In the genomic region with DNA sequence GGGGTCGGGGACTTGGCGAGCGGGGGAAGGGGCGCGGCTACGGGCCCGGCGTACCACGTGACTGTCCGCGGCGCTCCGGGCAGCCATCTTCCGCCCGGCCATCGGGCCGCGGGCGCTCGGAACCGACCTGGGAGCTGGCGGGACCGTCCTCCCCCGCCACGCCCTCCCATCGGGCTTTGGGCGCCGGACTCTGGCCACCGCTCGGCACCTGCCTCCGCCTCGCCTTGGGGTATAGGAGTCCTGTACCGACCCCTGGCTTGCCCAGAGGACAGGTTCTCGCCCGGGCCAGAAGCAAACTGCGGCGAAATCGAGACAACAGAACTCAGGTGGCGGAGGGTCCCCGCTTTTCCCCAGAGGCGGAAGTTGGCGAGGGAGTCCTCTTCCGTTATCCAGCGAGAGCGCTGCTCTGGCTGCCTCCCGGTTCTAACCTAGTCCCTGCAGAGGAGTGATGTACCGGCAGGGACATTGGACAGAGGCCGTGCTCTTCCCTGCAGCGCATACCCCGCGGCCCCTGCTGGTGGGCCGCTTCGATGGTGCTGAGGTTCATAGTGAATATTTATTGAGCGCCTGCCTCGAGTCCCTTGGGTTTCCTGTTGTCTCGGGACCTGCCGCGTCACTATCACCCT, we compare ENCODE assay signal across 8 cellular contexts. TPM values are rescaled to one million over a fixed set of nuclear protein-coding genes. Genes with fewer than 3 reads are reported as not detected.
DNase-seq lines count a peak whose midpoint lies in the region; ATAC-seq and TF ChIP-seq lines count a peak whose summit lies in the region.

No MANE protein-coding gene starts in this region.

- POLR2A ChIA-PET in activated CD4-positive, alpha-beta memory T cell treated with anti-CD3 and anti-CD28 coated beads for 36 hours (lab: Charles Lee): interaction anchor here (1.0 to 2.8 kb wide), 7 partner anchors 10 to 228 kb away, joined by 3 to 19 read pairs (median 5); no protein-coding TSS in a partner anchor

- CTCF ChIA-PET in activated CD4-positive, alpha-beta memory T cell treated with anti-CD3 and anti-CD28 coated beads for 36 hours (lab: Charles Lee): interaction anchor here (0.9 to 2.3 kb wide), 5 partner anchors 10 to 115 kb away, joined by 3 to 11 read pairs (median 3); partner anchors contain the start of gene ASAH2B

- H3K4me3 ChIP-seq in ectodermal cell (ENCODE audit: insufficient read depth, low read depth, low read length) (peak overlapping the region; percentile 89), lung (peak overlapping the region; percentile 33)

- H3K9me3 ChIP-seq in ectodermal cell (ENCODE audit: control insufficient read depth, low read length) (no peaks in the 10 kb centered on the region), lung (ENCODE audit: control insufficient read depth in 2 of 2, insufficient read depth in 1 of 2, low read length in 1 of 2) (no peaks in the 10 kb centered on the region)

- peak overlapping the region; percentile 82 for H3K4me3 Mint-ChIP-seq in activated CD4-positive, alpha-beta memory T cell treated with anti-CD3 and anti-CD28 coated beads for 36 hours

- intact Hi-C loops in activated CD4-positive, alpha-beta memory T cell treated with anti-CD3 and anti-CD28 coated beads for 36 hours (cut with micrococcal nuclease): loop anchor here (1.0 to 5.0 kb wide), 9 partner anchors 11 to 1088 kb away; partner anchors contain the start of genes CSTF2T and ERCC6

- in situ Hi-C loops in GM18951 (cut with MboI; ENCODE audit: low sequenced_read_pairs, unreplicated experiment): no loop called here

- H3K36me3 ChIP-seq in ectodermal cell (ENCODE audit: control insufficient read depth, insufficient read depth, low read length) (peaks cover 4% of the 10 kb centered on the region), lung (ENCODE audit: control insufficient read depth in 2 of 2, insufficient read depth in 2 of 2, low read length in 2 of 2) (no peaks in the 10 kb centered on the region)

- peaks cover 1% of the 10 kb centered on the region for H3K27me3 Mint-ChIP-seq in activated CD4-positive, alpha-beta memory T cell treated with anti-CD3 and anti-CD28 coated beads for 36 hours

- 0% methylated on average over 58 of the region's 58 CpGs for WGBS in ectodermal cell, 2 experiments
- WGBS in lung, 2 donors: 0 to 1% methylated on average over 44 to 58 of the region's 58 CpGs

- H3K36me3 Mint-ChIP-seq in activated CD4-positive, alpha-beta memory T cell treated with anti-CD3 and anti-CD28 coated beads for 36 hours: peaks cover 3% of the 10 kb centered on the region

- peak; percentile 45 for ATAC-seq in HG03135 (IDR thresholded peaks at IDR 0.05; ENCODE audit: unreplicated experiment)
- ATAC-seq in lung (ENCODE audit: insufficient read depth, low FRiP score): peak; percentile 65

- no peaks in the 10 kb centered on the region for H3K9me3 Mint-ChIP-seq in activated CD4-positive, alpha-beta memory T cell treated with anti-CD3 and anti-CD28 coated beads for 36 hours

- H3K4me1 Mint-ChIP-seq in activated CD4-positive, alpha-beta memory T cell treated with anti-CD3 and anti-CD28 coated beads for 36 hours (ENCODE audit: low read depth): peaks cover 33% of the 10 kb centered on the region

- peak; percentile 72 for DNase-seq in NCI-H510A treated with DMSO at 0.1 percent for 48 hours (lab: John Stamatoyannopoulos, UW)
- DNase-seq in activated CD4-positive, alpha-beta memory T cell treated with anti-CD3 and anti-CD28 coated beads for 36 hours: peak; percentile 70
- DNase-seq in lung (ENCODE audit: low spot score): peak; percentile 68
- DNase-seq in stimulated activated CD8-positive, alpha-beta memory T cell treated with anti-CD3 and anti-CD28 coated beads, Interleukin-15, amount 100 ng/mL, for 24 hours (ENCODE audit: low read depth): peak; percentile 19

- TF ChIP-seq CTCF in C4-2B (conservative IDR thresholded peaks at IDR 0.05): peak; percentile 57
- peak; percentile 28 for TF ChIP-seq CTCF in lung (IDR thresholded peaks at IDR 0.05; ENCODE audit: control extremely low read depth, extremely low read depth)

- H3K4me1 ChIP-seq in ectodermal cell (ENCODE audit: control insufficient read depth, insufficient read depth, low read length) (peaks cover 8% of the 10 kb centered on the region), lung (ENCODE audit: control insufficient read depth in 2 of 2, insufficient read depth in 2 of 2, low read length in 2 of 2) (peaks cover 0 to under 1% of the 10 kb centered on the region in 2 donors)

- H3K27me3 ChIP-seq in ectodermal cell (ENCODE audit: control insufficient read depth, insufficient read depth, low read length, poor library complexity, severe bottlenecking): peaks cover 20% of the 10 kb centered on the region
- no peaks in the 10 kb centered on the region for H3K27me3 ChIP-seq in lung (ENCODE audit: control insufficient read depth, insufficient read depth)

- H3K27ac ChIP-seq in C4-2B: peak overlapping the region; percentile 95
- peak overlapping the region; percentile 96 for H3K27ac ChIP-seq in ectodermal cell (ENCODE audit: insufficient read depth, low read depth, low read length, poor library complexity, severe bottlenecking)
- H3K27ac ChIP-seq in lung (ENCODE audit: low read depth in 1 of 2, low read length in 1 of 2): peak overlapping the region; percentile 97 to 100

- TF ChIP-seq POLR2A in GM18951 (IDR thresholded peaks at IDR 0.05; ENCODE audit: extremely low read depth, insufficient read depth, insufficient read length): peak; percentile 75

- peak overlapping the region; percentile 87 for H3K27ac Mint-ChIP-seq in activated CD4-positive, alpha-beta memory T cell treated with anti-CD3 and anti-CD28 coated beads for 36 hours

RNA-seq across cellular contexts. Expression of gene SGMS1, which starts 1.2 kb away (rescaled TPM):
- total RNA-seq in activated CD4-positive, alpha-beta memory T cell treated with anti-CD3 and anti-CD28 coated beads for 36 hours: 1 to 10 TPM; 6.8 to 7.2 TPM
- 5.7 TPM for polyA plus RNA-seq in ectodermal cell (2013, experiment 1 of 4)
- 6.6 TPM for polyA plus RNA-seq in ectodermal cell (2013, experiment 2 of 4)
- 5.9 TPM for polyA plus RNA-seq in ectodermal cell (2013, experiment 3 of 4)
- 6.8 TPM for polyA plus RNA-seq in ectodermal cell (2013, experiment 4 of 4)
- total RNA-seq in lung: 100 to 1,000 TPM in 1 of 2 donors, 10 to 100 TPM in 1; 60.9 to 142 TPM
- 10 to 100 TPM; 15.8 to 21.6 TPM for polyA plus RNA-seq in lung

Comparison
In these comparisons a context has a peak if more than half of its experiments do, and no peak if none do; other contexts are left out.
1. Peak in every context shown above with its lines: DNase-seq, ATAC-seq, H3K4me3 ChIP-seq and H3K27ac ChIP-seq.
2. DNase-seq: peak in every context shown above with its lines; median percentile 72 in NCI-H510A treated with DMSO at 0.1 percent for 48 hours; 70 in activated CD4-positive, alpha-beta memory T cell treated with anti-CD3 and anti-CD28 coated beads for 36 hours; 68 in lung; 19 in stimulated activated CD8-positive, alpha-beta memory T cell treated with anti-CD3 and anti-CD28 coated beads, Interleukin-15, amount 100 ng/mL, for 24 hours.
3. RNA of gene SGMS1, which starts 1.2 kb away (total RNA-seq): 60.9 to 142 TPM in lung; 6.8 to 7.2 TPM in activated CD4-positive, alpha-beta memory T cell treated with anti-CD3 and anti-CD28 coated beads for 36 hours; every median in the first group is over 4 times any median in the second.